24 cellular contexts compared by ENCODE assay signal in the genomic region with DNA sequence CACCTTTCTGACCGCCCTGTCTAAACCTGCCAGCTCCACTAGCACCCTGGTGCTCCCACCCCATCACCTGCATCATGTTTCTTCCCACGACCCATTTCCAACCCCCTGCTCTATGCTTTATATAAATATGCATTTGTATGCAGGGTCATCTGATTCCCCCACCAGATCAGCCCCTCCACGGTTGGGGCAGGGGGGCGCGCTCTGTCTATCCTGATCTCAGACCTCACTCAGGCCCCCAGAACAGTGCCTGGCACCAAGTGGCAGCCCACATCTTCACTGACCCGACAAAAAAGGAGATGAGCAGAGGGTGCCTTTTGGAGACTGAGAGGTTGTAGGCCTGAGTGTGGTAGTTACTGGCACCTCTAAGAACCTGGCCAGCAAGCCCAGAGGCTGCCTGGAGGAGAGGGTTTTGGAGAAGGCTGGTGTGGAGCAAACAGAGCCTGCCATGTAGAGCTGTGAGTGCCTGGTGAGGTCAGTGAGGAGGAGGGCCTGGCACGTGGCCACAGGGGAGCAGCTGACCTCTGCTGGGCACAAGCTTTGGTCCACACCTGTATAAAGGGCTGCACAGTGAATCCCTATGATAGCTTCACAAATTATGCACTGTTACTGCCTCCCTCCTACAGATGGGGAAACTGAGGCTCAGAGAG.
A peak's percentile ranks its signal among the peaks of the same experiment; 100 is the strongest.
DNase-seq lines count a peak whose midpoint lies in the region; FAIRE-seq and TF ChIP-seq lines count a peak whose summit lies in the region.
"Had no signal": no experiment of that assay in that cellular context is flagged by ENCODE, and none has a peak within 500 bp of the region (broad histone marks: within the 10 kb centered on the region; RNA-seq: fewer than 3 reads in every experiment).

No MANE protein-coding gene starts in this region.

- H4K20me1 ChIP-seq in neural progenitor cell (ENCODE audit: low read depth) (no peaks in the 10 kb centered on the region), mammary epithelial cell (ENCODE audit: insufficient read depth, low read length) (no peaks in the 10 kb centered on the region)

- no peaks in the 10 kb centered on the region for H3K79me2 ChIP-seq in neural progenitor cell (ENCODE audit: low read depth)
- H3K79me2 ChIP-seq in mammary epithelial cell (ENCODE audit: insufficient read depth, low read length) = no peaks in the 10 kb centered on the region

- H3K36me3 Mint-ChIP-seq in endodermal cell (ENCODE audit: low read depth) (no peaks in the 10 kb centered on the region), neural progenitor cell (no peaks in the 10 kb centered on the region)
- H3K36me3 Mint-ChIP-seq: activated naive CD8-positive, alpha-beta T cell; brain; CD8-positive, alpha-beta memory T cell; stimulated activated memory B cell treated with anti-CD40 and anti-IgM and Interleukin-4, amounts not matched to agents 10 μg/mL and 1 μg/mL and 100 μg/mL, for 72 hours had no signal

- in situ Hi-C loops in mammary epithelial cell (cut with MboI; ENCODE audit: low sequenced_read_pairs in 2 of 2) = no loop called here

- H3K27ac ChIP-seq in endodermal cell (ENCODE audit: low read depth, low read length) (no peak overlapping the region), neural progenitor cell (no peak overlapping the region), mammary epithelial cell (ENCODE audit: insufficient read depth, low read depth, low read length) (no peak overlapping the region)
- H3K27ac ChIP-seq: colonic mucosa, ovary, thyroid gland had no signal

- H3K4me1 Mint-ChIP-seq in endodermal cell (no peaks in the 10 kb centered on the region), neural progenitor cell (peaks cover 25% of the 10 kb centered on the region)
- H3K4me1 Mint-ChIP-seq: stimulated activated memory B cell treated with anti-CD40 and anti-IgM and Interleukin-4, amounts not matched to agents 10 μg/mL and 1 μg/mL and 100 μg/mL, for 72 hours had no signal

- H3F3A ChIP-seq in neural progenitor cell (ENCODE audit: low read depth) = peaks cover 10% of the 10 kb centered on the region

- H3K9me3 Mint-ChIP-seq in endodermal cell (peaks cover 4% of the 10 kb centered on the region), neural progenitor cell (peaks cover 4% of the 10 kb centered on the region)
- H3K9me3 Mint-ChIP-seq: activated T-cell treated with anti-CD3 and anti-CD28 coated beads, Interleukin-2, amount 50 U/mL, for 72 hours; CD8-positive, alpha-beta memory T cell; immature natural killer cell had no signal

- dilution Hi-C loops in mammary epithelial cell (cut with HindIII; ENCODE audit: low sequenced_read_pairs) = no loop called here

- WGBS in endodermal cell (ENCODE audit: insufficient coverage in 1 of 2, insufficient read length in 1 of 2), 2 experiments = 87 to 100% methylated on average over 1 to 6 of the region's 7 CpGs
- WGBS in mammary epithelial cell (ENCODE audit: low coverage, missing lambda C conversion rate) = 87% methylated on average over 6 of the region's 7 CpGs

- peak; percentile 1 for DNase-seq in BE2C
- DNase-seq in H7 = peak; percentile 17
- DNase-seq in endodermal cell = peak; percentile 31
- DNase-seq in neural progenitor cell (ENCODE audit: low spot score) = no peak
- no peak for DNase-seq in HPDE6-E6E7 (ENCODE audit: extremely low spot score)
- no peak for DNase-seq in mammary epithelial cell
- no peak for DNase-seq in RCC 7860 (ENCODE audit: low spot score)
- DNase-seq: activated CD8-positive, alpha-beta T cell treated with anti-CD3 and anti-CD28 coated beads, Interleukin-2, amount 10 ng/mL, durations not matched to agents 7 days and 5 days; activated T-cell treated with anti-CD3 and anti-CD28 coated beads, Interleukin-2, amount 50 U/mL, for 72 hours; colonic mucosa; DMS79 treated with DMSO at 0.1 percent for 48 hours; immature natural killer cell; NCI-H1048; NCI-H2029; NCI-H446 treated with DMSO at 0.1 percent for 48 hours; NK-92 treated with Interleukin-12 subunit alpha and Interleukin-12 subunit beta, amount 100 ng/mL, for 24 hours; stimulated activated CD4-positive, alpha-beta T cell treated with anti-CD3 and anti-CD28 coated beads, Interleukin-1b, Interleukin-23, amount 100 ng/mL, for 48 hours; thyroid gland had no signal

- H3K9me3 ChIP-seq in BE2C (no peaks in the 10 kb centered on the region; the same call in 1 of the 2 replicates), endodermal cell (ENCODE audit: control insufficient read depth, low read length) (no peaks in the 10 kb centered on the region), neural progenitor cell (ENCODE audit: low read depth) (no peaks in the 10 kb centered on the region), mammary epithelial cell (replicated peaks; ENCODE audit: insufficient read depth, low read length) (peaks cover 3% of the 10 kb centered on the region)
- H3K9me3 ChIP-seq: colonic mucosa, ovary, thyroid gland had no signal

- H2AFZ ChIP-seq in neural progenitor cell (replicated peaks) = no peak overlapping the region
- H2AFZ ChIP-seq in mammary epithelial cell (ENCODE audit: low read depth, low read length) = no peak overlapping the region

- H3K27me3 ChIP-seq in BE2C = peaks cover 29% of the 10 kb centered on the region
- no peaks in the 10 kb centered on the region for H3K27me3 ChIP-seq in H7 (ENCODE audit: control insufficient read depth, insufficient read depth, low read length)
- H3K27me3 ChIP-seq in endodermal cell (ENCODE audit: control insufficient read depth, insufficient read depth, low read length, poor library complexity, severe bottlenecking) = no peaks in the 10 kb centered on the region
- no peaks in the 10 kb centered on the region for H3K27me3 ChIP-seq in neural progenitor cell
- H3K27me3 ChIP-seq in mammary epithelial cell (ENCODE audit: insufficient read depth, low read length) = no peaks in the 10 kb centered on the region
- H3K27me3 ChIP-seq: colonic mucosa, ovary, thyroid gland had no signal

- H3K27ac Mint-ChIP-seq in endodermal cell = no peak overlapping the region
- H3K27ac Mint-ChIP-seq in neural progenitor cell = peak overlapping the region; percentile 82
- H3K27ac Mint-ChIP-seq: activated CD8-positive, alpha-beta T cell treated with anti-CD3 and anti-CD28 coated beads, Interleukin-2, amount 10 ng/mL, durations not matched to agents 7 days and 5 days; activated naive CD8-positive, alpha-beta T cell; activated T-cell treated with anti-CD3 and anti-CD28 coated beads, Interleukin-2, amount 50 U/mL, for 72 hours; CD8-positive, alpha-beta memory T cell; immature natural killer cell; stimulated activated memory B cell treated with anti-CD40 and anti-IgM and Interleukin-4, amounts not matched to agents 10 μg/mL and 1 μg/mL and 100 μg/mL, for 72 hours had no signal

- H3K4me3 ChIP-seq in BE2C (ENCODE audit: low read depth, low read length) = no peak overlapping the region
- H3K4me3 ChIP-seq in H7 (ENCODE audit: insufficient read depth, low read depth, low read length) = no peak overlapping the region
- no peak overlapping the region for H3K4me3 ChIP-seq in endodermal cell (ENCODE audit: low read length)
- no peak overlapping the region for H3K4me3 ChIP-seq in neural progenitor cell
- H3K4me3 ChIP-seq in mammary epithelial cell (replicated peaks in 1 of 3; ENCODE audit: insufficient read depth in 1 of 3, low read depth in 2 of 3, low read length in 3 of 3) = no peak overlapping the region
- H3K4me3 ChIP-seq: colonic mucosa, ovary, thyroid gland had no signal

- H3K4me3 Mint-ChIP-seq in endodermal cell = no peak overlapping the region
- H3K4me3 Mint-ChIP-seq in neural progenitor cell = no peak overlapping the region
- H3K4me3 Mint-ChIP-seq: activated CD8-positive, alpha-beta T cell treated with anti-CD3 and anti-CD28 coated beads, Interleukin-2, amount 10 ng/mL, durations not matched to agents 7 days and 5 days; activated naive CD8-positive, alpha-beta T cell; activated T-cell treated with anti-CD3 and anti-CD28 coated beads, Interleukin-2, amount 50 U/mL, for 72 hours; brain; CD8-positive, alpha-beta memory T cell; immature natural killer cell; stimulated activated memory B cell treated with anti-CD40 and anti-IgM and Interleukin-4, amounts not matched to agents 10 μg/mL and 1 μg/mL and 100 μg/mL, for 72 hours had no signal

- no peak overlapping the region for H3K4me2 ChIP-seq in neural progenitor cell
- H3K4me2 ChIP-seq in mammary epithelial cell (ENCODE audit: insufficient read depth, low read depth, low read length) = no peak overlapping the region

- intact Hi-C loops in mammary epithelial cell (cut with micrococcal nuclease) = no loop called here

- H3K27me3 Mint-ChIP-seq in endodermal cell (ENCODE audit: insufficient read depth) (no peaks in the 10 kb centered on the region), neural progenitor cell (ENCODE audit: insufficient read depth, low read depth) (peaks cover 14% of the 10 kb centered on the region)

- H3K4me1 ChIP-seq in BE2C = no peaks in the 10 kb centered on the region
- no peaks in the 10 kb centered on the region for H3K4me1 ChIP-seq in endodermal cell (ENCODE audit: control insufficient read depth, insufficient read depth, low read length)
- H3K4me1 ChIP-seq in neural progenitor cell = peaks cover 16% of the 10 kb centered on the region
- H3K4me1 ChIP-seq in mammary epithelial cell (ENCODE audit: insufficient read depth, low read length) = no peaks in the 10 kb centered on the region
- H3K4me1 ChIP-seq: colonic mucosa had no signal

- TF ChIP-seq CTCF in BE2C (IDR thresholded peaks at IDR 0.05; ENCODE audit: low read depth, low read length) (no peak), endodermal cell (conservative IDR thresholded peaks at IDR 0.05) (no peak), neural progenitor cell (IDR thresholded peaks at IDR 0.05) (no peak), mammary epithelial cell (conservative IDR thresholded peaks at IDR 0.05 in 1 of 2, IDR thresholded peaks at IDR 0.05 in 1 of 2; ENCODE audit: extremely low read depth in 1 of 2, insufficient read depth in 1 of 2, low read depth in 1 of 2, low read length in 2 of 2) (no peak)

- no peak overlapping the region for H3K9ac ChIP-seq in endodermal cell (ENCODE audit: extremely low read depth, low read length, poor library complexity, severe bottlenecking)
- H3K9ac ChIP-seq in neural progenitor cell = no peak overlapping the region
- no peak overlapping the region for H3K9ac ChIP-seq in mammary epithelial cell (ENCODE audit: insufficient read depth, low read length)

- H3K36me3 ChIP-seq in BE2C (no peaks in the 10 kb centered on the region), H7 (replicated peaks; ENCODE audit: control insufficient read depth, insufficient read depth, low read length) (no peaks in the 10 kb centered on the region), endodermal cell (ENCODE audit: control insufficient read depth, insufficient read depth, low read length) (no peaks in the 10 kb centered on the region), neural progenitor cell (no peaks in the 10 kb centered on the region), mammary epithelial cell (ENCODE audit: insufficient read depth, low read length) (no peaks in the 10 kb centered on the region)
- H3K36me3 ChIP-seq: colonic mucosa, ovary, thyroid gland had no signal

- CTCF ChIA-PET in mammary epithelial cell (lab: Charles Lee; ENCODE audit: low non-redundant PET) = no interaction called here

- no peak for FAIRE-seq in RCC 7860 (lab: Jason Lieb, UNC)
- FAIRE-seq: H54 had no signal

- no TSS peak for BruUV-seq in mammary epithelial cell (replicated peaks; lab: Mats Ljungman, UMichigan)

Comparison
In these comparisons a context has a peak if more than half of its experiments do, and no peak if none do; other contexts are left out.
1. DNase-seq: peak in BE2C (single experiment), H7 (single experiment) and endodermal cell (single experiment); none in neural progenitor cell (single experiment), HPDE6-E6E7 (single experiment), mammary epithelial cell (single experiment) and RCC 7860 (single experiment).